In the genomic region with DNA sequence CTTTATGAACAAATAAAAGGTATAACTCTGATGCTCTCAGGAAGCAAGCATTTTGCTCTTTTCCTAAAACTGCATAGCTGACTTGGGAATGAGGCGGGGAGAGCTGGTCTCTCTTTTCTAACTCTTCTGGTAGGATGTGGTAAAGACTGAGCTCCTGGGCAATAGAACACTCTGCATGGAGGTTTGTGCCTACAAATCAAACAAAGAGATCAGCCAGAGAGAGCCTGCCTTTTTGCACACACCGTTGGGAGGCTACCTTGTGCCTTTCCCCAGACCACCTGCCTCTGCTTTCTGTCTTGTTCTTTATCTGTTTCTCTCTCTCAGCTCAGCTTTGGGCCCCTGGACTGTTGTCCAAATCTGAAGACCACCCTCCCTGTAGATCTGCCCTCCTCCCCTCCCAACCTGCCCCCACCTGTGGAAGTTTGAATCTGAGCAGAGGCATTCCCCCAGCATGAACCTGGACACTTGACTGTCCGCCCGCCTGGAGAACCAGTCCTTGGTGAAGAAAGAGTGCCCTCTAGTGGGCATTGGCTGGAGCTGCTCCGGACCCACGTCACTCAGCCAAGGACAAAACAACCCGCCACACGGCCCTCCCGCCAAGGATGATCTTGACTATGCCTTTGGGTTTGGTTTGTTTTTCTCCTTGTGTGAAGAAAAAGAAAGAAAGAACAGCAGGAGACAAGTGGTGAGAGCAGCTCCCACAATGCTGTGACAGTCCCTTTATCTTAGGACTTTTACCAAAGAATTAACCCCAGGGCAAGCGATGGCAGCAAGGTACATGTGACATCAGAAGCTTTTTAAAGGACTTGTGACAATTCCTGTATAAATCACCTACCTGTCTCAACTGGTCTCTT, we compare ENCODE assay signal across 8 cellular contexts.
A peak's percentile ranks its signal among the peaks of the same experiment; 100 is the strongest.
DNase-seq lines count a peak whose midpoint lies in the region; ATAC-seq and TF ChIP-seq lines count a peak whose summit lies in the region.

No MANE protein-coding gene starts in this region.

- no peak overlapping the region for H3K4me3 Mint-ChIP-seq in activated B cell treated with CpG ODN at 0.5 μM for 24 hours

- no peak overlapping the region for H3K27ac Mint-ChIP-seq in activated B cell treated with CpG ODN at 0.5 μM for 24 hours

- H3K4me1 Mint-ChIP-seq in activated B cell treated with CpG ODN at 0.5 μM for 24 hours: no peaks in the 10 kb centered on the region

- peaks cover 10% of the 10 kb centered on the region for H3K27me3 Mint-ChIP-seq in activated B cell treated with CpG ODN at 0.5 μM for 24 hours

- DNase-seq in AG20443 (ENCODE audit: low spot score): peak; percentile 88
- peak; percentile 91 for DNase-seq in NCI-H2196 (lab: John Stamatoyannopoulos, UW; ENCODE audit: unreplicated experiment)
- peak; percentile 29 for DNase-seq in activated B cell treated with CpG ODN at 0.5 μM for 24 hours
- peak; percentile 87 for DNase-seq in cerebellar cortex (ENCODE audit: low spot score)
- peak; percentile 74 for DNase-seq in kidney tubule cell (ENCODE audit: low spot score)
- peak; percentile 50 to 65 for DNase-seq in stimulated activated CD4-positive, alpha-beta T cell treated with anti-CD3 and anti-CD28 coated beads, Interleukin-2, amount 100 ng/mL, for 24 hours

- CTCF ChIA-PET in activated B cell treated with CpG ODN at 0.5 μM for 24 hours (lab: Charles Lee): interaction anchor here (0.9 to 2.1 kb wide), 7 partner anchors 9 to 1428 kb away, joined by 5 to 16 read pairs (median 6); no protein-coding TSS in a partner anchor

- ATAC-seq in GM18909 (IDR thresholded peaks at IDR 0.05; ENCODE audit: poor library complexity, unreplicated experiment) (peak; percentile 96), HG03139 (IDR thresholded peaks at IDR 0.05; ENCODE audit: unreplicated experiment) (peak; percentile 87), activated B cell treated with CpG ODN at 0.5 μM for 24 hours (ENCODE audit: low read depth) (peak; percentile 34)

- no peak for TF ChIP-seq CTCF in activated B cell treated with CpG ODN at 0.5 μM for 24 hours (IDR thresholded peaks at IDR 0.05)

- intact Hi-C loops in activated B cell treated with CpG ODN at 0.5 μM for 24 hours (cut with micrococcal nuclease): loop anchor here (1.0 kb wide), 1 partner anchor 1259 kb away; no protein-coding TSS in a partner anchor

- H3K9me3 Mint-ChIP-seq in activated B cell treated with CpG ODN at 0.5 μM for 24 hours: no peaks in the 10 kb centered on the region

- no peaks in the 10 kb centered on the region for H3K36me3 Mint-ChIP-seq in activated B cell treated with CpG ODN at 0.5 μM for 24 hours (ENCODE audit: low read depth)

- POLR2A ChIA-PET in activated B cell treated with CpG ODN at 0.5 μM for 24 hours (lab: Charles Lee): no interaction called here

Comparison
In these comparisons a context has a peak if more than half of its experiments do, and no peak if none do; other contexts are left out.
1. Peak in every context shown above with its lines: DNase-seq and ATAC-seq.
2. DNase-seq: peak in every context shown above with its lines; median percentile 91 in NCI-H2196; 88 in AG20443; 87 in cerebellar cortex; 74 in kidney tubule cell; 58 in stimulated activated CD4-positive, alpha-beta T cell treated with anti-CD3 and anti-CD28 coated beads, Interleukin-2, amount 100 ng/mL, for 24 hours; 29 in activated B cell treated with CpG ODN at 0.5 μM for 24 hours.
3. ATAC-seq: peak in every context shown above with its lines; median percentile 96 in GM18909; 87 in HG03139; 34 in activated B cell treated with CpG ODN at 0.5 μM for 24 hours.